ENCODE assay signal across 1 cellular context in genomic region chr1:174890024-174890423, GRCh38.
TF ChIP-seq lines count a peak whose summit lies in the region.

No MANE protein-coding gene starts in this region.

TF ChIP-seq in K562, 482 proteins besides CTCF, POLR2A, EP300 and RAD21 (continued from another document):
- TF ChIP-seq LCOR (CRISPR knock-in tag; IDR thresholded peaks at IDR 0.05) (no peak), ZKSCAN1 (IDR thresholded peaks at IDR 0.05; ENCODE audit: low read depth, low read length) (0 out of 2 replicates have a peak, but pooled peaks have one; percentile 19), HBP1 (CRISPR knock-in tag; IDR thresholded peaks at IDR 0.05) (no peak), PBX2 (CRISPR knock-in tag; IDR thresholded peaks at IDR 0.05; ENCODE audit: low read depth) (no peak), PBX2 (tag; conservative IDR thresholded peaks at IDR 0.05; ENCODE audit: low read depth) (no peak), MAX (CRISPR knock-in tag; IDR thresholded peaks at IDR 0.05) (no peak), ZNF232 (CRISPR knock-in tag; IDR thresholded peaks at IDR 0.05) (no peak), ZNF644 (tag; IDR thresholded peaks at IDR 0.05; ENCODE audit: low read depth) (no peak), ZNF3 (CRISPR knock-in tag; IDR thresholded peaks at IDR 0.05) (no peak)
